ENCODE assay signal across 23 cellular contexts in genomic region chr10:13048762-13049161, GRCh38. TPM values are rescaled to one million over a fixed set of nuclear protein-coding genes. Genes with fewer than 3 reads are reported as not detected.
A peak's percentile ranks its signal among the peaks of the same experiment; 100 is the strongest.
DNase-seq lines count a peak whose midpoint lies in the region; ATAC-seq, FAIRE-seq and TF ChIP-seq lines count a peak whose summit lies in the region.
"Had no signal": no experiment of that assay in that cellular context is flagged by ENCODE, and none has a peak within 500 bp of the region (broad histone marks: within the 10 kb centered on the region; RNA-seq: fewer than 3 reads in every experiment).

No MANE protein-coding gene starts in this region.

- no peaks in the 10 kb centered on the region for H3K79me2 ChIP-seq in HepG2 (ENCODE audit: insufficient read depth, low read length)

- no peak for FAIRE-seq in HepG2 (lab: Jason Lieb, UNC)
- FAIRE-seq in urothelium cell line (lab: Jason Lieb, UNC), result no peak
- no peak for FAIRE-seq in GM12892 (lab: Jason Lieb, UNC)
- FAIRE-seq: GM12891, GM18507, H1, HTR-8/SVneo had no signal

- no peak overlapping the region for H3K4me2 ChIP-seq in HepG2 (ENCODE audit: low read depth, low read length)

- DNase-seq in HepG2 (ENCODE audit: low spot score), result no peak
- DNase-seq in right lobe of liver, result no peak
- peak; percentile 6 for DNase-seq in amniotic epithelial cell (ENCODE audit: low read depth)
- peak; percentile 4 for DNase-seq in fibroblast of villous mesenchyme (ENCODE audit: low read depth)
- no peak for DNase-seq in activated CD4-positive, alpha-beta T cell treated with anti-CD3 and anti-CD28 coated beads for 48 hours
- no peak for DNase-seq in urothelium cell line (ENCODE audit: low spot score)
- no peak for DNase-seq in GM12892 (ENCODE audit: insufficient read length)
- DNase-seq: BE2C; C1 segment of cervical spinal cord; CD4-positive, CD25-positive, alpha-beta regulatory T cell; CD8-positive, alpha-beta memory T cell; COR-L47; DMS 273 treated with DMSO at 0.1 percent for 48 hours; DMS53; DND-41; EL; H9 had no signal

- H3K27me3 ChIP-seq in HepG2 (ENCODE audit: control insufficient read depth in 1 of 2, insufficient read depth in 2 of 2, low read length in 2 of 2), result peaks cover 0 to 5% of the 10 kb centered on the region in 2 experiments; a peak in 2 of 5 replicates
- no peaks in the 10 kb centered on the region for H3K27me3 ChIP-seq in right lobe of liver
- H3K27me3 ChIP-seq in thymus (ENCODE audit: control insufficient read depth, insufficient read depth), result no peaks in the 10 kb centered on the region
- H3K27me3 ChIP-seq: BE2C had no signal

- no TSS peak for BruUV-seq in HepG2 (replicated peaks; lab: Mats Ljungman, UMichigan)

- no peak overlapping the region for H3K27ac ChIP-seq in HepG2 (ENCODE audit: extremely low read length, insufficient read depth, low read length)
- H3K27ac ChIP-seq in right lobe of liver, result no peak overlapping the region
- peak overlapping the region; percentile 18 for H3K27ac ChIP-seq in thymus (ENCODE audit: low read depth)

- ATAC-seq in HepG2 (no peak), right lobe of liver (no peak)

- POLR2A ChIA-PET in HepG2 (lab: Yijun Ruan, JAX), result no interaction called here

- H3K36me3 ChIP-seq in HepG2 (replicated peaks in 1 of 2; ENCODE audit: control insufficient read depth in 1 of 2, insufficient read depth in 2 of 2, low read length in 2 of 2) (no peaks in the 10 kb centered on the region), right lobe of liver (no peaks in the 10 kb centered on the region), thymus (ENCODE audit: control insufficient read depth, insufficient read depth) (no peaks in the 10 kb centered on the region)
- H3K36me3 ChIP-seq: BE2C had no signal

- H3K9me3 ChIP-seq in HepG2 (ENCODE audit: low read length) (no peaks in the 10 kb centered on the region), right lobe of liver (no peaks in the 10 kb centered on the region), thymus (ENCODE audit: control insufficient read depth) (no peaks in the 10 kb centered on the region)
- H3K9me3 ChIP-seq: BE2C had no signal

- TF ChIP-seq POLR2A in HepG2 (IDR thresholded peaks at IDR 0.05; ENCODE audit: insufficient read depth in 1 of 2, low read depth in 2 of 2, low read length in 2 of 2) (no peak), right lobe of liver (IDR thresholded peaks at IDR 0.05) (no peak), GM12892 (IDR thresholded peaks at IDR 0.05; ENCODE audit: low read depth, low read length) (no peak)

- no peak overlapping the region for H3K9ac ChIP-seq in HepG2 (ENCODE audit: insufficient read depth, low read depth, low read length)

- no peak for TF ChIP-seq RAD21 in HepG2 (CRISPR knock-in tag; IDR thresholded peaks at IDR 0.05)

- H3K4me3 ChIP-seq in HepG2 (replicated peaks in 1 of 3; ENCODE audit: insufficient read depth in 1 of 3, low read depth in 2 of 3, low read length in 3 of 3) (no peak overlapping the region), right lobe of liver (no peak overlapping the region), fibroblast of villous mesenchyme (ENCODE audit: low read depth, low read length) (no peak overlapping the region), thymus (ENCODE audit: low read length) (no peak overlapping the region)

- 9% methylated on average over 3 of the region's 3 CpGs for WGBS in HepG2 (ENCODE audit: low lambda C conversion rate)
- WGBS in right lobe of liver (ENCODE audit: insufficient coverage, low coverage, low lambda C conversion rate, missing lambda C conversion rate), result 45% methylated on average over 3 of the region's 3 CpGs
- WGBS in thymus, result 61% methylated on average over 3 of the region's 3 CpGs

- TF ChIP-seq CTCF in HepG2 (CRISPR knock-in tag; IDR thresholded peaks at IDR 0.05) (no peak), right lobe of liver (IDR thresholded peaks at IDR 0.05) (no peak), fibroblast of villous mesenchyme (IDR thresholded peaks at IDR 0.05; ENCODE audit: insufficient read depth, low read depth, low read length) (no peak)

- TF ChIP-seq EP300 in HepG2 (IDR thresholded peaks at IDR 0.05; ENCODE audit: low read depth in 2 of 2, low read length in 2 of 2) (no peak), HepG2 (CRISPR knock-in tag; IDR thresholded peaks at IDR 0.05; ENCODE audit: borderline replicate concordance) (no peak)

- CTCF ChIA-PET in HepG2 (lab: Yijun Ruan, JAX; ENCODE audit: low intra/inter-chr PET ratio, low total read pairs), result no interaction called here

- H2AFZ ChIP-seq in HepG2 (ENCODE audit: low read length), result no peak overlapping the region

- H3K4me1 ChIP-seq in HepG2 (ENCODE audit: insufficient read depth, low read length) (no peaks in the 10 kb centered on the region), right lobe of liver (no peaks in the 10 kb centered on the region), thymus (ENCODE audit: control insufficient read depth, insufficient read depth, low read length) (no peaks in the 10 kb centered on the region)
- H3K4me1 ChIP-seq: BE2C had no signal

- in situ Hi-C loops in HepG2 (cut with HindIII; ENCODE audit: extremely low pct_ligation_motif_present, low pct_unique_long_range_greater_than_20kb), result no loop called here

- H4K20me1 ChIP-seq in HepG2 (ENCODE audit: insufficient read depth, low read length), result no peaks in the 10 kb centered on the region

- intact Hi-C loops in HepG2 (cut with micrococcal nuclease; ENCODE audit: unreplicated experiment), result no loop called here
- intact Hi-C loops in right lobe of liver (cut with DNase I), result no loop called here

RNA-seq across cellular contexts. Expression of gene CCDC3, which starts 47.2 kb away (rescaled TPM):
- total RNA-seq in HepG2 (2016; rRNA removed; fragmentation: Illumina TruSeq; extraction: Trizol), result not detected in 2 replicates
- not detected in 2 replicates for total RNA-seq in HepG2 (2016; cell fraction: cytosol; rRNA removed; fragmentation: Illumina TruSeq; extraction: Trizol; ENCODE audit: low read depth)
- not detected in 2 replicates for total RNA-seq in HepG2 (2016; cell fraction: insoluble cytoplasmic fraction; rRNA removed; fragmentation: Illumina TruSeq; extraction: Trizol)
- not detected in 2 replicates for total RNA-seq in HepG2 (2016; cell fraction: membrane; rRNA removed; fragmentation: Illumina TruSeq; extraction: Trizol)
- total RNA-seq in HepG2 (2016; cell fraction: nucleus; rRNA removed; fragmentation: Illumina TruSeq; extraction: Trizol), result not detected in 2 replicates
- 0.03 TPM in 1 of 2 replicates, not detected in the other for polyA plus RNA-seq in HepG2 (2011; rRNA removed)
- 0.03 TPM in 1 of 2 replicates, not detected in the other for polyA plus RNA-seq in HepG2 (2011; cell fraction: cytosol; rRNA removed)
- not detected in 2 replicates for polyA plus RNA-seq in HepG2 (2011; cell fraction: nucleus; rRNA removed)
- 0.04 TPM in 1 of 2 replicates, not detected in the other for polyA plus RNA-seq in HepG2 (2012)
- polyA plus RNA-seq in HepG2 (2016; cell fraction: cytosol; fragmentation: Illumina TruSeq; extraction: Trizol; ENCODE audit: low read depth), result not detected in 2 replicates
- not detected in 2 replicates for polyA plus RNA-seq in HepG2 (2016; cell fraction: insoluble cytoplasmic fraction; fragmentation: Illumina TruSeq; extraction: Trizol; ENCODE audit: low read depth)
- polyA plus RNA-seq in HepG2 (2016; cell fraction: membrane; fragmentation: Illumina TruSeq; extraction: Trizol; ENCODE audit: low read depth), result not detected in 2 replicates
- polyA plus RNA-seq in HepG2 (2016; cell fraction: nucleus; fragmentation: Illumina TruSeq; extraction: Trizol; ENCODE audit: insufficient read depth, low read depth), result not detected in 2 replicates
- 0.09 TPM in 1 of 2 replicates, not detected in the other for polyA minus RNA-seq in HepG2 (2011; rRNA and poly(A)+ RNA removed; ENCODE audit: low replicate concordance)
- polyA minus RNA-seq in HepG2 (2011; cell fraction: cytosol; rRNA and poly(A)+ RNA removed), result not detected in 2 replicates
- not detected in 2 replicates for polyA minus RNA-seq in HepG2 (2011; cell fraction: nucleus; rRNA and poly(A)+ RNA removed)
- total RNA-seq in right lobe of liver, result 10 to 100 TPM in 1 of 6 experiments, 1 to 10 TPM in 5; 3.6 to 10.2 (median 5.8) TPM
- total RNA-seq in fibroblast of villous mesenchyme, result 0.43 and 1.3 TPM in 2 replicates
- polyA plus RNA-seq in thymus, result 52.4 TPM
- polyA plus RNA-seq in GM12892 (2012; ENCODE audit: missing spikeins), result not detected
- total RNA-seq: CD8-positive, alpha-beta memory T cell; G401 had no signal
- polyA plus RNA-seq: CD4-positive, CD25-positive, alpha-beta regulatory T cell; CD8-positive, alpha-beta memory T cell had no signal

RNA-seq across cellular contexts. Expression of gene OPTN, which starts 51.2 kb away (rescaled TPM):
- total RNA-seq in HepG2 (2016; rRNA removed; fragmentation: Illumina TruSeq; extraction: Trizol) (13.4 and 16.9 TPM in 2 replicates), right lobe of liver (10 to 100 TPM; 30.4 to 70.7 (median 36.9) TPM), fibroblast of villous mesenchyme (90.2 and 125 TPM in 2 replicates)
- total RNA-seq in HepG2 (2016; cell fraction: cytosol; rRNA removed; fragmentation: Illumina TruSeq; extraction: Trizol; ENCODE audit: low read depth), result 11.6 and 11.9 TPM in 2 replicates
- 13.1 and 15.3 TPM in 2 replicates for total RNA-seq in HepG2 (2016; cell fraction: insoluble cytoplasmic fraction; rRNA removed; fragmentation: Illumina TruSeq; extraction: Trizol)
- total RNA-seq in HepG2 (2016; cell fraction: membrane; rRNA removed; fragmentation: Illumina TruSeq; extraction: Trizol), result 17.8 and 18.8 TPM in 2 replicates
- total RNA-seq in HepG2 (2016; cell fraction: nucleus; rRNA removed; fragmentation: Illumina TruSeq; extraction: Trizol), result 6.5 and 7.6 TPM in 2 replicates
- polyA plus RNA-seq in HepG2 (2011; rRNA removed) (46.6 and 48.0 TPM in 2 replicates), thymus (50.8 TPM)
- 19.2 and 26.0 TPM in 2 replicates for polyA plus RNA-seq in HepG2 (2011; cell fraction: cytosol; rRNA removed)
- polyA plus RNA-seq in HepG2 (2011; cell fraction: nucleus; rRNA removed), result 19.2 and 23.7 TPM in 2 replicates
- polyA plus RNA-seq in HepG2 (2012), result 114 and 116 TPM in 2 replicates
- polyA plus RNA-seq in HepG2 (2016; cell fraction: cytosol; fragmentation: Illumina TruSeq; extraction: Trizol; ENCODE audit: low read depth), result 18.1 and 18.2 TPM in 2 replicates
- polyA plus RNA-seq in HepG2 (2016; cell fraction: insoluble cytoplasmic fraction; fragmentation: Illumina TruSeq; extraction: Trizol; ENCODE audit: low read depth), result 18.4 and 22.2 TPM in 2 replicates
- polyA plus RNA-seq in HepG2 (2016; cell fraction: membrane; fragmentation: Illumina TruSeq; extraction: Trizol; ENCODE audit: low read depth), result 19.3 and 20.2 TPM in 2 replicates
- polyA plus RNA-seq in HepG2 (2016; cell fraction: nucleus; fragmentation: Illumina TruSeq; extraction: Trizol; ENCODE audit: insufficient read depth, low read depth), result 16.6 and 18.0 TPM in 2 replicates
- 20.0 and 23.0 TPM in 2 replicates for polyA minus RNA-seq in HepG2 (2011; rRNA and poly(A)+ RNA removed; ENCODE audit: low replicate concordance)
- 12.0 and 26.7 TPM in 2 replicates for polyA minus RNA-seq in HepG2 (2011; cell fraction: cytosol; rRNA and poly(A)+ RNA removed)
- polyA minus RNA-seq in HepG2 (2011; cell fraction: nucleus; rRNA and poly(A)+ RNA removed), result 34.8 and 39.0 TPM in 2 replicates
- 40.2 TPM for polyA plus RNA-seq in GM12892 (2012; ENCODE audit: missing spikeins)

Comparison
In these comparisons a context has a peak if more than half of its experiments do, and no peak if none do; other contexts are left out.
1. DNase-seq: peak in amniotic epithelial cell (single experiment) and fibroblast of villous mesenchyme (single experiment); none in HepG2 (single experiment), right lobe of liver (0 of 3), activated CD4-positive, alpha-beta T cell treated with anti-CD3 and anti-CD28 coated beads for 48 hours (single experiment), urothelium cell line (single experiment) and GM12892 (single experiment).